In genomic region chr7:55965805-55966421, GRCh38 we compare ENCODE assay signal across 9 cellular contexts. TPM values are rescaled to one million over a fixed set of nuclear protein-coding genes. Genes with fewer than 3 reads are reported as not detected.
DNase-seq lines count a peak whose midpoint lies in the region; ATAC-seq, FAIRE-seq and TF ChIP-seq lines count a peak whose summit lies in the region.
"Had no signal": no experiment of that assay in that cellular context is flagged by ENCODE, and none has a peak within 500 bp of the region (broad histone marks: within the 10 kb centered on the region; RNA-seq: fewer than 3 reads in every experiment).

No MANE protein-coding gene starts in this region.

- TF ChIP-seq CTCF in 22Rv1 (IDR thresholded peaks at IDR 0.05), result no peak
- no peak for TF ChIP-seq CTCF in HFF-Myc (IDR thresholded peaks at IDR 0.05; ENCODE audit: low read depth, low read length, missing control alignments)
- TF ChIP-seq CTCF in body of pancreas (IDR thresholded peaks at IDR 0.05), result no peak
- TF ChIP-seq CTCF in right lobe of liver (IDR thresholded peaks at IDR 0.05), result no peak

- no peak for FAIRE-seq in urothelium cell line (lab: Jason Lieb, UNC)

- H3K27ac ChIP-seq in 22Rv1 (peak overlapping the region; percentile 96), body of pancreas (peak overlapping the region; percentile 92 to 96 (median 94)), right lobe of liver (peak overlapping the region in 2 of 3 donors; percentile 42 to 90)

- H3K36me3 ChIP-seq in body of pancreas (replicated peaks in 1 of 2; ENCODE audit: insufficient read depth in 1 of 2, low read depth in 2 of 2) (no peaks in the 10 kb centered on the region), right lobe of liver (no peaks in the 10 kb centered on the region)

- no peak for ATAC-seq in body of pancreas
- ATAC-seq in right lobe of liver, result peak; percentile 10 to 68 (median 35)
- ATAC-seq in HG03520 (IDR thresholded peaks at IDR 0.05; ENCODE audit: unreplicated experiment), result no peak

- 63 to 78% methylated on average over 10 to 13 of the region's 13 CpGs for WGBS in body of pancreas, 2 donors
- WGBS in right lobe of liver (ENCODE audit: insufficient coverage, low coverage, low lambda C conversion rate, missing lambda C conversion rate), result 57% methylated on average over 13 of the region's 13 CpGs

- no peaks in the 10 kb centered on the region for H3K9me3 ChIP-seq in body of pancreas
- H3K9me3 ChIP-seq in right lobe of liver, result no peaks in the 10 kb centered on the region

- H3K4me1 ChIP-seq in body of pancreas (peaks cover 35% of the 10 kb centered on the region), right lobe of liver (peaks cover 0 to 27% (median 3%) of the 10 kb centered on the region in 4 donors)

- peak overlapping the region; percentile 64 for H3K4me3 ChIP-seq in HFF-Myc (replicated peaks; ENCODE audit: low read depth, low read length)
- H3K4me3 ChIP-seq in body of pancreas, result no peak overlapping the region
- H3K4me3 ChIP-seq in right lobe of liver, result peak overlapping the region in 1 of 3 donors; percentile 74

- DNase-seq in HFF-Myc (ENCODE audit: extremely low read depth, low read depth) (peak; percentile 76), body of pancreas (peak; percentile 21 to 46 (median 38)), right lobe of liver (peak; percentile 25 to 79 (median 78)), NCI-H2171 treated with DMSO at 0.1 percent for 48 hours (lab: John Stamatoyannopoulos, UW) (no peak), SKM-1 treated with dmso at 0.1 percent for 144 hours (lab: John Stamatoyannopoulos, UW; ENCODE audit: unreplicated experiment) (no peak), urothelium cell line (ENCODE audit: low spot score) (no peak)
- DNase-seq: NCI-H187 treated with DMSO at 0.1 percent for 48 hours had no signal

- intact Hi-C loops in body of pancreas (cut with DNase I), result loop anchor here (10.0 kb wide), 1 partner anchor 321 kb away; no protein-coding TSS in a partner anchor
- intact Hi-C loops in right lobe of liver (cut with DNase I), result no loop called here

- TF ChIP-seq POLR2A in body of pancreas (IDR thresholded peaks at IDR 0.05), result no peak
- TF ChIP-seq POLR2A in right lobe of liver (IDR thresholded peaks at IDR 0.05), result no peak

- H3K27me3 ChIP-seq in body of pancreas (no peaks in the 10 kb centered on the region), right lobe of liver (no peaks in the 10 kb centered on the region)

RNA-seq across cellular contexts. Expression of gene NIPSNAP2, which starts 1.5 kb away (rescaled TPM):
- total RNA-seq in body of pancreas, result 10 to 100 TPM; 42.5 to 51.6 TPM
- 10 to 100 TPM in 3 of 6 experiments, 1 to 10 TPM in 3; 7.0 to 15.9 (median 10.3) TPM for total RNA-seq in right lobe of liver

RNA-seq across cellular contexts. Expression of gene MRPS17, which starts 14.2 kb away (rescaled TPM):
- total RNA-seq in body of pancreas, result 1 to 10 TPM; 3.3 to 8.8 TPM
- total RNA-seq in right lobe of liver, result 10 to 100 TPM in 2 of 6 experiments, 1 to 10 TPM in 4; 8.1 to 21.7 (median 9.8) TPM

Comparison
In these comparisons a context has a peak if more than half of its experiments do, and no peak if none do; other contexts are left out.
1. DNase-seq: peak in HFF-Myc (single experiment), body of pancreas (4 of 4) and right lobe of liver (3 of 3); none in NCI-H2171 treated with DMSO at 0.1 percent for 48 hours (single experiment), SKM-1 treated with dmso at 0.1 percent for 144 hours (single experiment) and urothelium cell line (single experiment).
2. ATAC-seq: peak in right lobe of liver (4 of 4); none in body of pancreas (single experiment) and HG03520 (single experiment).
3. Peak in every context shown above with its lines, with median percentiles within 50 percentile points of each other: H3K27ac ChIP-seq.